Comparison of ENCODE assay signal across 21 cellular contexts in genomic region chr7:144378651-144379050, GRCh38. TPM values are rescaled to one million over a fixed set of nuclear protein-coding genes. Genes with fewer than 3 reads are reported as not detected.
DNase-seq lines count a peak whose midpoint lies in the region; ATAC-seq, FAIRE-seq and TF ChIP-seq lines count a peak whose summit lies in the region.
"Had no signal": no experiment of that assay in that cellular context is flagged by ENCODE, and none has a peak within 500 bp of the region (broad histone marks: within the 10 kb centered on the region; RNA-seq: fewer than 3 reads in every experiment).

No MANE protein-coding gene starts in this region.

- no peaks in the 10 kb centered on the region for H3K36me3 ChIP-seq in SK-N-SH (replicated peaks in 1 of 2; ENCODE audit: control insufficient read depth in 1 of 2, insufficient read depth in 2 of 2, low read length in 1 of 2)
- peaks cover 32% of the 10 kb centered on the region for H3K36me3 ChIP-seq in endodermal cell (ENCODE audit: control insufficient read depth, insufficient read depth, low read length)
- H3K36me3 ChIP-seq: BLaER1 treated with 17β-estradiol and CSF1 and Interleukin-3, amounts not matched to agents 10 nM and 100 nM had no signal

- H3K27ac ChIP-seq in SK-N-SH (ENCODE audit: low read depth in 2 of 2, low read length in 1 of 2) (no peak overlapping the region), endodermal cell (ENCODE audit: low read depth, low read length) (no peak overlapping the region)
- H3K27ac ChIP-seq: BLaER1 treated with 17β-estradiol and CSF1 and Interleukin-3, amounts not matched to agents 10 nM and 100 nM; RWPE1 had no signal

- CTCF ChIA-PET in SK-N-SH (lab: Yijun Ruan, JAX), result interaction anchor here (8.6 kb wide), 1 partner anchor 14 kb away, joined by 48 read pairs; no protein-coding TSS in a partner anchor

- TF ChIP-seq RAD21 in SK-N-SH (IDR thresholded peaks at IDR 0.05; ENCODE audit: low read length), result no peak

- H2AFZ ChIP-seq in SK-N-SH (ENCODE audit: low read depth), result no peak overlapping the region

- H3K27me3 ChIP-seq in SK-N-SH (ENCODE audit: insufficient read depth) (peaks cover 6% of the 10 kb centered on the region; the same call in 1 of the 2 replicates), endodermal cell (ENCODE audit: control insufficient read depth, insufficient read depth, low read length, poor library complexity, severe bottlenecking) (no peaks in the 10 kb centered on the region)
- H3K27me3 ChIP-seq: BLaER1 treated with 17β-estradiol and CSF1 and Interleukin-3, amounts not matched to agents 10 nM and 100 nM had no signal

- H3K79me2 ChIP-seq in SK-N-SH (ENCODE audit: insufficient read depth), result no peaks in the 10 kb centered on the region

- no peaks in the 10 kb centered on the region for H3F3A ChIP-seq in SK-N-SH (replicated peaks; ENCODE audit: insufficient read depth)

- TF ChIP-seq EP300 in SK-N-SH (IDR thresholded peaks at IDR 0.05; ENCODE audit: borderline replicate concordance in 1 of 2, low read depth in 1 of 2, low read length in 1 of 2), result no peak

- H3K9ac ChIP-seq in SK-N-SH (no peak overlapping the region), endodermal cell (ENCODE audit: extremely low read depth, low read length, poor library complexity, severe bottlenecking) (no peak overlapping the region)
- H3K9ac ChIP-seq: BLaER1 treated with 17β-estradiol and CSF1 and Interleukin-3, amounts not matched to agents 10 nM and 100 nM had no signal

- ATAC-seq in SK-N-SH treated with all-trans-retinoic acid at 6 μM for 48 hours, result peak; percentile 24; the same call in 1 of the 3 replicates
- no peak for ATAC-seq in GM21447 (IDR thresholded peaks at IDR 0.05; ENCODE audit: unreplicated experiment)
- ATAC-seq in GM21360 (IDR thresholded peaks at IDR 0.05; ENCODE audit: unreplicated experiment), result no peak
- ATAC-seq: T-cell had no signal

- H3K4me1 ChIP-seq in SK-N-SH (ENCODE audit: control insufficient read depth in 1 of 2, insufficient read depth in 2 of 2, low read depth in 1 of 2, low read length in 1 of 2) (no peaks in the 10 kb centered on the region), endodermal cell (ENCODE audit: control insufficient read depth, insufficient read depth, low read length) (no peaks in the 10 kb centered on the region)

- WGBS in SK-N-SH (ENCODE audit: low lambda C conversion rate), result 29% methylated on average over 9 of the region's 9 CpGs
- WGBS in endodermal cell (ENCODE audit: insufficient coverage in 1 of 2, insufficient read length in 1 of 2), 2 experiments, result 93% methylated on average over 8 to 9 of the region's 9 CpGs

- no peak overlapping the region for H3K4me2 ChIP-seq in SK-N-SH
- H3K4me2 ChIP-seq: BLaER1 treated with 17β-estradiol and CSF1 and Interleukin-3, amounts not matched to agents 10 nM and 100 nM had no signal

- H3K9me3 ChIP-seq in SK-N-SH (no peaks in the 10 kb centered on the region), endodermal cell (ENCODE audit: control insufficient read depth, low read length) (no peaks in the 10 kb centered on the region)

- no peak overlapping the region for H3K4me3 Mint-ChIP-seq in endodermal cell
- H3K4me3 Mint-ChIP-seq: T-cell had no signal

- POLR2A ChIA-PET in SK-N-SH (lab: Yijun Ruan, JAX), result no interaction called here

- FAIRE-seq in RCC 7860 (lab: Jason Lieb, UNC), result no peak
- no peak for FAIRE-seq in urothelium cell line (lab: Jason Lieb, UNC)
- FAIRE-seq: HTR-8/SVneo had no signal

- no peaks in the 10 kb centered on the region for H3K9me3 Mint-ChIP-seq in endodermal cell
- H3K9me3 Mint-ChIP-seq: T-cell had no signal

- no peaks in the 10 kb centered on the region for H3K27me3 Mint-ChIP-seq in endodermal cell (ENCODE audit: insufficient read depth)
- H3K27me3 Mint-ChIP-seq: T-cell had no signal

- no peak overlapping the region for H3K4me3 ChIP-seq in SK-N-SH (ENCODE audit: low read depth in 2 of 2, low read length in 1 of 2)
- H3K4me3 ChIP-seq in endodermal cell (ENCODE audit: low read length), result no peak overlapping the region
- H3K4me3 ChIP-seq: BLaER1 treated with 17β-estradiol and CSF1 and Interleukin-3, amounts not matched to agents 10 nM and 100 nM had no signal

- no peak for DNase-seq in SK-N-SH
- peak; percentile 26 for DNase-seq in RCC 7860 (ENCODE audit: low spot score)
- peak; percentile 29 for DNase-seq in endodermal cell
- peak; percentile 40 for DNase-seq in urothelium cell line (ENCODE audit: low spot score)
- no peak for DNase-seq in NCI-H1436 treated with DMSO at 0.1 percent for 48 hours (lab: John Stamatoyannopoulos, UW)
- DNase-seq: DMS 273 treated with DMSO at 0.1 percent for 48 hours, EL, H7, NCI-H1105 treated with DMSO at 0.1 percent for 48 hours, NCI-H1930, NCI-H2171 treated with DMSO at 0.1 percent for 48 hours, T-cell had no signal

- peak overlapping the region; percentile 11 for H3K27ac Mint-ChIP-seq in endodermal cell
- H3K27ac Mint-ChIP-seq: T-cell had no signal

- peaks cover 37% of the 10 kb centered on the region for H3K36me3 Mint-ChIP-seq in endodermal cell (ENCODE audit: low read depth)

- TF ChIP-seq CTCF in SK-N-SH (IDR thresholded peaks at IDR 0.05) (no peak), endodermal cell (conservative IDR thresholded peaks at IDR 0.05) (no peak)

- no peaks in the 10 kb centered on the region for H3K9me2 ChIP-seq in SK-N-SH

- H3K4me1 Mint-ChIP-seq in endodermal cell, result no peaks in the 10 kb centered on the region
- H3K4me1 Mint-ChIP-seq: T-cell had no signal

- no peaks in the 10 kb centered on the region for H4K20me1 ChIP-seq in SK-N-SH (ENCODE audit: insufficient read depth)
- H4K20me1 ChIP-seq: BLaER1 treated with 17β-estradiol and CSF1 and Interleukin-3, amounts not matched to agents 10 nM and 100 nM had no signal

TF ChIP-seq in SK-N-SH treated with all-trans-retinoic acid at 6 μM for 48 hours, 23 proteins besides CTCF, POLR2A, EP300 and RAD21:
- TF ChIP-seq CSDC2 (CRISPR knock-in tag; IDR thresholded peaks at IDR 0.05) (no peak), RARB (CRISPR knock-in tag; IDR thresholded peaks at IDR 0.05) (no peak), ESRRG (CRISPR knock-in tag; IDR thresholded peaks at IDR 0.05) (no peak), ZFP30 (CRISPR knock-in tag; IDR thresholded peaks at IDR 0.05) (no peak), OSR1 (CRISPR knock-in tag; IDR thresholded peaks at IDR 0.05) (no peak)

TF ChIP-seq in SK-N-SH, 30 proteins besides CTCF, POLR2A, EP300 and RAD21 (continues in another document):
- no peak for TF ChIP-seq FOXJ3 (CRISPR knock-in tag; IDR thresholded peaks at IDR 0.05)
- no peak for TF ChIP-seq PBX3 (IDR thresholded peaks at IDR 0.05)
- TF ChIP-seq TEAD4 (IDR thresholded peaks at IDR 0.05; ENCODE audit: borderline replicate concordance, insufficient read depth), result no peak
- TF ChIP-seq RFX5 (IDR thresholded peaks at IDR 0.05; ENCODE audit: low read length), result no peak
- TF ChIP-seq CHD2 (IDR thresholded peaks at IDR 0.05; ENCODE audit: low read length, partially characterized antibody), result no peak
- no peak for TF ChIP-seq MEF2A (IDR thresholded peaks at IDR 0.05; ENCODE audit: borderline replicate concordance, low read depth)
- no peak for TF ChIP-seq SMC3 (IDR thresholded peaks at IDR 0.05; ENCODE audit: low read depth, low read length)
- no peak for TF ChIP-seq JUND (IDR thresholded peaks at IDR 0.05)
- TF ChIP-seq RCOR1 (IDR thresholded peaks at IDR 0.05; ENCODE audit: low read length), result no peak
- no peak for TF ChIP-seq MXI1 (IDR thresholded peaks at IDR 0.05; ENCODE audit: low read depth, low read length)
- TF ChIP-seq POLR2AphosphoS5 (IDR thresholded peaks at IDR 0.05; ENCODE audit: low read depth, low read length), result no peak
- TF ChIP-seq, protein P1, sequence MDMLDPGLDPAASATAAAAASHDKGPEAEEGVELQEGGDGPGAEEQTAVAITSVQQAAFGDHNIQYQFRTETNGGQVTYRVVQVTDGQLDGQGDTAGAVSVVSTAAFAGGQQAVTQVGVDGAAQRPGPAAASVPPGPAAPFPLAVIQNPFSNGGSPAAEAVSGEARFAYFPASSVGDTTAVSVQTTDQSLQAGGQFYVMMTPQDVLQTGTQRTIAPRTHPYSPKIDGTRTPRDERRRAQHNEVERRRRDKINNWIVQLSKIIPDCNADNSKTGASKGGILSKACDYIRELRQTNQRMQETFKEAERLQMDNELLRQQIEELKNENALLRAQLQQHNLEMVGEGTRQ (IDR thresholded peaks at IDR 0.05; ENCODE audit: borderline replicate concordance, low read depth, low read length), result no peak

RNA-seq across cellular contexts. Expression of gene ARHGEF5, which starts 23.4 kb away (rescaled TPM):
- polyA plus RNA-seq in SK-N-SH (2012; rRNA removed), result 0.02 and 0.07 TPM in 2 replicates
- 0.01 TPM in 2 replicates for polyA plus RNA-seq in SK-N-SH (2012; cell fraction: cytosol; rRNA removed)
- polyA plus RNA-seq in SK-N-SH (2012; cell fraction: nucleus; rRNA removed), result 0.04 and 0.09 TPM in 2 replicates
- 10 to 100 TPM; 22.8 to 43.1 TPM for total RNA-seq in endodermal cell
- 4.6 TPM for polyA plus RNA-seq in endodermal cell (2013, experiment 1 of 2)
- polyA plus RNA-seq in endodermal cell (2013, experiment 2 of 2), result 5.6 TPM
- total RNA-seq: A172, SK-MEL-5 had no signal

RNA-seq across cellular contexts. Expression of gene NOBOX, which starts 24.8 kb away (rescaled TPM):
- not detected in 2 replicates for polyA plus RNA-seq in SK-N-SH (2012; rRNA removed)
- polyA plus RNA-seq in SK-N-SH (2012; cell fraction: cytosol; rRNA removed), result not detected in 2 replicates
- not detected in 2 replicates for polyA plus RNA-seq in SK-N-SH (2012; cell fraction: nucleus; rRNA removed)
- total RNA-seq in endodermal cell, result not detected
- polyA plus RNA-seq in endodermal cell (2013, experiment 1 of 2), result not detected
- polyA plus RNA-seq in endodermal cell (2013, experiment 2 of 2), result not detected
- total RNA-seq: A172, H7, NCI-H460, SK-MEL-5, T-cell had no signal

Comparison
In these comparisons a context has a peak if more than half of its experiments do, and no peak if none do; other contexts are left out.
1. DNase-seq: peak in RCC 7860 (single experiment), endodermal cell (single experiment) and urothelium cell line (single experiment); none in SK-N-SH (single experiment) and NCI-H1436 treated with DMSO at 0.1 percent for 48 hours (single experiment).